ENCODE assay signal across 11 cellular contexts in the genomic region with DNA sequence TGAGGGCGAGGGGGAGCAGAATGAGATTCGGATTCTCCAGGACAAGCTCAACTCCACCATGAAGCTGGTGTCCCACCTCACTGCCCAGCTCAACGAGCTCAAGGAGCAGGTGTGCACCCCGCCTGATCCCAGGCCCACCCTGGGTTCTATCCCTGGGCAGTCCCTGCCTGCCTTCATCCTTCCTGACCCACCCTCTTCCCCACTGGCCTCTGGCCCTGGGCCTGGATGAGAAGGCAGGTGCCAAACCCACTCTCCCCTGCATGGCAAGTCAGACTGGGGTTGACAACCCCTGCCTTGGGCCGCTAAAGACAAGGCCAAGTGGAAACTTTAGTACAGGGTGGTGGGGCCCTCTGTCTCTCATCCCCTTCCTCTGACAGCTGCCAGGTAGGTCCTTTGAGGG. TPM values are rescaled to one million over a fixed set of nuclear protein-coding genes. Genes with fewer than 3 reads are reported as not detected.
A peak's percentile ranks its signal among the peaks of the same experiment; 100 is the strongest.
DNase-seq lines count a peak whose midpoint lies in the region; ATAC-seq and TF ChIP-seq lines count a peak whose summit lies in the region.
"Had no signal": no experiment of that assay in that cellular context is flagged by ENCODE, and none has a peak within 500 bp of the region (broad histone marks: within the 10 kb centered on the region; RNA-seq: fewer than 3 reads in every experiment).

No MANE protein-coding gene starts in this region.

- CTCF ChIA-PET in activated CD4-positive, alpha-beta T cell treated with anti-CD3 and anti-CD28 coated beads for 36 hours (lab: Charles Lee) = interaction anchor here (0.7 to 1.7 kb wide), 7 partner anchors 10 to 490 kb away, joined by 3 to 4 read pairs (median 3); no protein-coding TSS in a partner anchor
- CTCF ChIA-PET in activated CD4-positive, alpha-beta memory T cell treated with anti-CD3 and anti-CD28 coated beads for 36 hours (lab: Charles Lee) = interaction anchor here (0.7 to 2.1 kb wide), 7 partner anchors 11 to 115 kb away, joined by 3 to 15 read pairs (median 4); partner anchors contain the start of genes BAK1 and UQCC2

- peak overlapping the region; percentile 82 for H3K27ac ChIP-seq in foreskin keratinocyte
- H3K27ac ChIP-seq: parathyroid adenoma had no signal

- H3K9me3 Mint-ChIP-seq in activated CD4-positive, alpha-beta T cell treated with anti-CD3 and anti-CD28 coated beads for 36 hours (ENCODE audit: low read depth) = no peaks in the 10 kb centered on the region
- no peaks in the 10 kb centered on the region for H3K9me3 Mint-ChIP-seq in activated CD4-positive, alpha-beta memory T cell treated with anti-CD3 and anti-CD28 coated beads for 36 hours
- H3K9me3 Mint-ChIP-seq in stimulated activated effector memory CD8-positive, alpha-beta T cell treated with anti-CD3 and anti-CD28 coated beads, Interleukin-12 subunit alpha, Interleukin-12 subunit beta, amount 100 ng/mL, for 72 hours = no peaks in the 10 kb centered on the region

- peaks cover 84% of the 10 kb centered on the region for H3K4me1 Mint-ChIP-seq in activated CD4-positive, alpha-beta T cell treated with anti-CD3 and anti-CD28 coated beads for 36 hours
- H3K4me1 Mint-ChIP-seq in activated CD4-positive, alpha-beta memory T cell treated with anti-CD3 and anti-CD28 coated beads for 36 hours (ENCODE audit: low read depth) = peaks cover 79% of the 10 kb centered on the region
- peaks cover 72% of the 10 kb centered on the region for H3K4me1 Mint-ChIP-seq in stimulated activated effector memory CD8-positive, alpha-beta T cell treated with anti-CD3 and anti-CD28 coated beads, Interleukin-12 subunit alpha, Interleukin-12 subunit beta, amount 100 ng/mL, for 72 hours

- intact Hi-C loops in activated CD4-positive, alpha-beta T cell treated with anti-CD3 and anti-CD28 coated beads for 36 hours (cut with DNase I, micrococcal nuclease) = loop anchor here in 1 of 2 experiments (5.0 kb wide), 1 partner anchor 243 kb away; the partner anchor contains the start of gene ZBTB9
- intact Hi-C loops in activated CD4-positive, alpha-beta memory T cell treated with anti-CD3 and anti-CD28 coated beads for 36 hours (cut with micrococcal nuclease) = loop anchor here (2.0 to 10.0 kb wide), 3 partner anchors 63 to 280 kb away; partner anchors contain the start of genes CUTA, ITPR3 and PHF1

- no peak for DNase-seq in activated CD4-positive, alpha-beta T cell treated with anti-CD3 and anti-CD28 coated beads for 36 hours
- DNase-seq in activated CD4-positive, alpha-beta T cell treated with anti-CD3 and anti-CD28 coated beads for 1 hour = no peak
- DNase-seq in activated CD4-positive, alpha-beta memory T cell treated with anti-CD3 and anti-CD28 coated beads for 36 hours = no peak
- no peak for DNase-seq in foreskin keratinocyte
- no peak for DNase-seq in stimulated activated effector memory CD8-positive, alpha-beta T cell treated with anti-CD3 and anti-CD28 coated beads, Interleukin-12 subunit alpha, Interleukin-12 subunit beta, amount 100 ng/mL, for 72 hours (ENCODE audit: low spot score in 2 of 2)
- no peak for DNase-seq in NCI-H146 (lab: John Stamatoyannopoulos, UW)
- no peak for DNase-seq in NK-92 treated with Interleukin-12 subunit alpha and Interleukin-12 subunit beta, amount 100 ng/mL, for 24 hours (lab: John Stamatoyannopoulos, UW)
- DNase-seq in effector CD8-positive, alpha-beta T cell (lab: John Stamatoyannopoulos, UW) = no peak
- DNase-seq: NCI-H187 had no signal

- peaks cover 26% of the 10 kb centered on the region for H3K4me1 ChIP-seq in foreskin keratinocyte
- H3K4me1 ChIP-seq: parathyroid adenoma had no signal

- H3K27me3 ChIP-seq in foreskin keratinocyte = no peaks in the 10 kb centered on the region

- H3K27ac Mint-ChIP-seq in activated CD4-positive, alpha-beta T cell treated with anti-CD3 and anti-CD28 coated beads for 36 hours = peak overlapping the region; percentile 84
- peak overlapping the region; percentile 97 for H3K27ac Mint-ChIP-seq in activated CD4-positive, alpha-beta memory T cell treated with anti-CD3 and anti-CD28 coated beads for 36 hours
- peak overlapping the region; percentile 89 for H3K27ac Mint-ChIP-seq in stimulated activated effector memory CD8-positive, alpha-beta T cell treated with anti-CD3 and anti-CD28 coated beads, Interleukin-12 subunit alpha, Interleukin-12 subunit beta, amount 100 ng/mL, for 72 hours

- TF ChIP-seq CTCF in foreskin keratinocyte (conservative IDR thresholded peaks at IDR 0.05) = no peak

- H3K4me3 Mint-ChIP-seq in activated CD4-positive, alpha-beta T cell treated with anti-CD3 and anti-CD28 coated beads for 36 hours = peak overlapping the region; percentile 2
- H3K4me3 Mint-ChIP-seq in activated CD4-positive, alpha-beta memory T cell treated with anti-CD3 and anti-CD28 coated beads for 36 hours = peak overlapping the region; percentile 32
- peak overlapping the region; percentile 61 for H3K4me3 Mint-ChIP-seq in stimulated activated effector memory CD8-positive, alpha-beta T cell treated with anti-CD3 and anti-CD28 coated beads, Interleukin-12 subunit alpha, Interleukin-12 subunit beta, amount 100 ng/mL, for 72 hours

- H3K36me3 Mint-ChIP-seq in activated CD4-positive, alpha-beta T cell treated with anti-CD3 and anti-CD28 coated beads for 36 hours (ENCODE audit: low read depth) = peaks cover 61% of the 10 kb centered on the region
- H3K36me3 Mint-ChIP-seq in activated CD4-positive, alpha-beta memory T cell treated with anti-CD3 and anti-CD28 coated beads for 36 hours = peaks cover 62% of the 10 kb centered on the region
- H3K36me3 Mint-ChIP-seq in stimulated activated effector memory CD8-positive, alpha-beta T cell treated with anti-CD3 and anti-CD28 coated beads, Interleukin-12 subunit alpha, Interleukin-12 subunit beta, amount 100 ng/mL, for 72 hours = peaks cover 89% of the 10 kb centered on the region

- H3K27me3 Mint-ChIP-seq in activated CD4-positive, alpha-beta T cell treated with anti-CD3 and anti-CD28 coated beads for 36 hours = no peaks in the 10 kb centered on the region
- H3K27me3 Mint-ChIP-seq in activated CD4-positive, alpha-beta memory T cell treated with anti-CD3 and anti-CD28 coated beads for 36 hours = no peaks in the 10 kb centered on the region

- POLR2A ChIA-PET in activated CD4-positive, alpha-beta T cell treated with anti-CD3 and anti-CD28 coated beads for 36 hours (lab: Charles Lee) = interaction anchor here (1.2 kb wide), 1 partner anchor 16 kb away, joined by 3 read pairs; no protein-coding TSS in a partner anchor
- POLR2A ChIA-PET in activated CD4-positive, alpha-beta memory T cell treated with anti-CD3 and anti-CD28 coated beads for 36 hours (lab: Charles Lee) = interaction anchor here (0.6 to 2.2 kb wide), 2 partner anchors 16 to 73 kb away, joined by 3 to 16 read pairs; partner anchors contain the start of gene UQCC2

- ATAC-seq in activated CD4-positive, alpha-beta T cell treated with anti-CD3 and anti-CD28 coated beads for 36 hours = no peak
- peak; percentile 2 for ATAC-seq in foreskin keratinocyte
- ATAC-seq in stimulated activated effector memory CD8-positive, alpha-beta T cell treated with anti-CD3 and anti-CD28 coated beads, Interleukin-12 subunit alpha, Interleukin-12 subunit beta, amount 100 ng/mL, for 72 hours = no peak

RNA-seq across cellular contexts. Expression of gene UQCC2, which starts 16.5 kb away (rescaled TPM):
- 100 to 1,000 TPM; 141 to 147 TPM for total RNA-seq in activated CD4-positive, alpha-beta T cell treated with anti-CD3 and anti-CD28 coated beads for 36 hours
- total RNA-seq in activated CD4-positive, alpha-beta memory T cell treated with anti-CD3 and anti-CD28 coated beads for 36 hours = 100 to 1,000 TPM; 157 to 160 TPM
- total RNA-seq in foreskin keratinocyte = 137 and 154 TPM in 2 replicates
- 226 and 259 TPM in 2 replicates for polyA plus RNA-seq in foreskin keratinocyte

RNA-seq across cellular contexts. Expression of gene IP6K3, which starts 51.7 kb away (rescaled TPM):
- not detected for total RNA-seq in activated CD4-positive, alpha-beta T cell treated with anti-CD3 and anti-CD28 coated beads for 36 hours
- total RNA-seq in activated CD4-positive, alpha-beta memory T cell treated with anti-CD3 and anti-CD28 coated beads for 36 hours = not detected
- not detected in 2 replicates for total RNA-seq in foreskin keratinocyte
- not detected in 2 replicates for polyA plus RNA-seq in foreskin keratinocyte
- total RNA-seq: dermis microvascular lymphatic vessel endothelial cell had no signal

Comparison
In these comparisons a context has a peak if more than half of its experiments do, and no peak if none do; other contexts are left out.
1. H3K4me3 Mint-ChIP-seq: peak in every context shown above with its lines; median percentile 61 in stimulated activated effector memory CD8-positive, alpha-beta T cell treated with anti-CD3 and anti-CD28 coated beads, Interleukin-12 subunit alpha, Interleukin-12 subunit beta, amount 100 ng/mL, for 72 hours; 32 in activated CD4-positive, alpha-beta memory T cell treated with anti-CD3 and anti-CD28 coated beads for 36 hours; 2 in activated CD4-positive, alpha-beta T cell treated with anti-CD3 and anti-CD28 coated beads for 36 hours.